1 cellular context compared by ENCODE assay signal in genomic region chr9:34990908-34991832, GRCh38.
A peak's percentile ranks its signal among the peaks of the same experiment; 100 is the strongest.
TF ChIP-seq lines count a peak whose summit lies in the region.

No MANE protein-coding gene starts in this region.

TF ChIP-seq in GM12878, 131 proteins besides CTCF, POLR2A, EP300 and RAD21:
- TF ChIP-seq SMARCA5 (IDR thresholded peaks at IDR 0.05) (no peak), PKNOX1 (IDR thresholded peaks at IDR 0.05) (peak; percentile 71), CBX3 (IDR thresholded peaks at IDR 0.05; ENCODE audit: borderline replicate concordance, low read depth) (no peak), HCFC1 (IDR thresholded peaks at IDR 0.05; ENCODE audit: low read length) (no peak), BRCA1 (IDR thresholded peaks at IDR 0.05; ENCODE audit: low read depth, low read length) (no peak), ZNF207 (IDR thresholded peaks at IDR 0.05; ENCODE audit: borderline replicate concordance) (no peak)
